ENCODE assay signal across 14 cellular contexts in genomic region chr21:45852886-45853400, GRCh38.
"Had no signal": no experiment of that assay in that cellular context is flagged by ENCODE, and none has a peak within 500 bp of the region (broad histone marks: within the 10 kb centered on the region; RNA-seq: fewer than 3 reads in every experiment).

No MANE protein-coding gene starts in this region.

- H3K9me3 Mint-ChIP-seq: activated CD4-positive, alpha-beta T cell treated with anti-CD3 and anti-CD28 coated beads, Interleukin-2, amount 10 ng/mL, durations not matched to agents 24 days and 14 days; activated naive CD4-positive, alpha-beta T cell treated with anti-CD3 and anti-CD28 coated beads for 36 hours; mesothelial cell of epicardium; WTC11 had no signal

- H3K27ac Mint-ChIP-seq: activated CD4-positive, alpha-beta T cell treated with anti-CD3 and anti-CD28 coated beads, Interleukin-2, amount 10 ng/mL, durations not matched to agents 24 days and 14 days; activated CD8-positive, alpha-beta T cell treated with anti-CD3 and anti-CD28 coated beads, Interleukin-2, amount 10 ng/mL, durations not matched to agents 7 days and 5 days; activated naive CD4-positive, alpha-beta T cell treated with anti-CD3 and anti-CD28 coated beads for 36 hours; mesothelial cell of epicardium; WTC11 had no signal

- H3K36me3 Mint-ChIP-seq: mesothelial cell of epicardium, WTC11 had no signal

- H3K4me3 ChIP-seq: esophagus muscularis mucosa, upper lobe of left lung had no signal

- H3K4me3 Mint-ChIP-seq: activated CD4-positive, alpha-beta T cell treated with anti-CD3 and anti-CD28 coated beads, Interleukin-2, amount 10 ng/mL, durations not matched to agents 24 days and 14 days; activated CD8-positive, alpha-beta T cell treated with anti-CD3 and anti-CD28 coated beads, Interleukin-2, amount 10 ng/mL, durations not matched to agents 7 days and 5 days; activated naive CD4-positive, alpha-beta T cell treated with anti-CD3 and anti-CD28 coated beads for 36 hours; mesothelial cell of epicardium; WTC11 had no signal

- ATAC-seq: activated CD8-positive, alpha-beta T cell treated with anti-CD3 and anti-CD28 coated beads, Interleukin-2, amount 10 ng/mL, durations not matched to agents 7 days and 5 days; WTC11 had no signal

- H3K9me3 ChIP-seq: esophagus muscularis mucosa, upper lobe of left lung had no signal

- H3K27me3 Mint-ChIP-seq: activated CD4-positive, alpha-beta T cell treated with anti-CD3 and anti-CD28 coated beads, Interleukin-2, amount 10 ng/mL, durations not matched to agents 24 days and 14 days had no signal

- H3K27me3 ChIP-seq: upper lobe of left lung had no signal

- DNase-seq: activated CD4-positive, alpha-beta T cell treated with anti-CD3 and anti-CD28 coated beads, Interleukin-2, amount 10 ng/mL, durations not matched to agents 24 days and 14 days; activated CD8-positive, alpha-beta memory T cell treated with anti-CD3 and anti-CD28 coated beads, Interleukin-2, amount 50 U/mL, for 4 hours; activated CD8-positive, alpha-beta T cell treated with anti-CD3 and anti-CD28 coated beads, Interleukin-2, amount 10 ng/mL, durations not matched to agents 7 days and 5 days; activated naive CD4-positive, alpha-beta T cell treated with anti-CD3 and anti-CD28 coated beads for 36 hours; hypothalamus; kidney glomerular epithelial cell; retina; stimulated activated CD4-positive, alpha-beta T cell treated with anti-CD3 and anti-CD28 coated beads, Interleukin-4, amount 100 ng/mL, for 4 hours; stimulated activated CD8-positive, alpha-beta memory T cell treated with anti-CD3 and anti-CD28 coated beads, Interleukin-4, amount 100 ng/mL, for 48 hours; stimulated activated naive CD4-positive, alpha-beta T cell treated with Interleukin-2 at 50 U/mL for 16 hours; upper lobe of left lung had no signal

- H3K4me1 ChIP-seq: upper lobe of left lung had no signal

- H3K36me3 ChIP-seq: upper lobe of left lung had no signal
